ENCODE assay signal across 20 cellular contexts in genomic region chr7:2229467-2229866, GRCh38. TPM values are rescaled to one million over a fixed set of nuclear protein-coding genes. Genes with fewer than 3 reads are reported as not detected.
DNase-seq lines count a peak whose midpoint lies in the region; ATAC-seq and TF ChIP-seq lines count a peak whose summit lies in the region.
"Had no signal": no experiment of that assay in that cellular context is flagged by ENCODE, and none has a peak within 500 bp of the region (broad histone marks: within the 10 kb centered on the region; RNA-seq: fewer than 3 reads in every experiment).

No MANE protein-coding gene starts in this region.

- peaks cover 11% of the 10 kb centered on the region for H3F3A ChIP-seq in SK-N-SH (replicated peaks; ENCODE audit: insufficient read depth)

- H4K20me1 ChIP-seq in SK-N-SH (ENCODE audit: insufficient read depth), result peaks cover 3% of the 10 kb centered on the region; the same call in 1 of the 2 replicates

- H3K4me3 Mint-ChIP-seq in endodermal cell, result no peak overlapping the region
- no peak overlapping the region for H3K4me3 Mint-ChIP-seq in stimulated activated naive B cell treated with anti-CD40 and anti-IgM and Interleukin-4, amounts not matched to agents 10 μg/mL and 1 μg/mL and 100 μg/mL, for 72 hours
- no peak overlapping the region for H3K4me3 Mint-ChIP-seq in activated T-cell treated with anti-CD3 and anti-CD28 coated beads, Interleukin-2, amount 50 U/mL, for 4 hours
- H3K4me3 Mint-ChIP-seq: HFFc6 had no signal

- no peak for ATAC-seq in SK-N-SH treated with all-trans-retinoic acid at 6 μM for 48 hours
- ATAC-seq in stimulated activated naive B cell treated with anti-CD40 and anti-IgM and Interleukin-4, amounts not matched to agents 10 μg/mL and 1 μg/mL and 100 μg/mL, for 72 hours (replicated peaks), result no peak
- no peak for ATAC-seq in activated T-cell treated with anti-CD3 and anti-CD28 coated beads, Interleukin-2, amount 50 U/mL, for 4 hours
- no peak for ATAC-seq in HG02970 (IDR thresholded peaks at IDR 0.05; ENCODE audit: low FRiP score, unreplicated experiment)

- peak overlapping the region; percentile 75 for H3K27ac Mint-ChIP-seq in endodermal cell
- H3K27ac Mint-ChIP-seq in stimulated activated naive B cell treated with anti-CD40 and anti-IgM and Interleukin-4, amounts not matched to agents 10 μg/mL and 1 μg/mL and 100 μg/mL, for 72 hours, result peak overlapping the region; percentile 75
- H3K27ac Mint-ChIP-seq: HFFc6 had no signal

- H3K27me3 Mint-ChIP-seq in endodermal cell (ENCODE audit: insufficient read depth), result no peaks in the 10 kb centered on the region
- no peaks in the 10 kb centered on the region for H3K27me3 Mint-ChIP-seq in stimulated activated naive B cell treated with anti-CD40 and anti-IgM and Interleukin-4, amounts not matched to agents 10 μg/mL and 1 μg/mL and 100 μg/mL, for 72 hours
- H3K27me3 Mint-ChIP-seq in activated T-cell treated with anti-CD3 and anti-CD28 coated beads, Interleukin-2, amount 50 U/mL, for 4 hours (ENCODE audit: low read depth), result no peaks in the 10 kb centered on the region

- no peaks in the 10 kb centered on the region for H3K27me3 ChIP-seq in SK-N-SH (ENCODE audit: insufficient read depth)
- no peaks in the 10 kb centered on the region for H3K27me3 ChIP-seq in HUES48 (ENCODE audit: control insufficient read depth, insufficient read depth, low read length)
- H3K27me3 ChIP-seq in endodermal cell (ENCODE audit: control insufficient read depth, insufficient read depth, low read length, poor library complexity, severe bottlenecking), result no peaks in the 10 kb centered on the region
- H3K27me3 ChIP-seq: MG63 had no signal

- peaks cover 73% of the 10 kb centered on the region for H3K79me2 ChIP-seq in SK-N-SH (ENCODE audit: insufficient read depth)

- H3K9me3 Mint-ChIP-seq in endodermal cell, result no peaks in the 10 kb centered on the region
- H3K9me3 Mint-ChIP-seq in stimulated activated naive B cell treated with anti-CD40 and anti-IgM and Interleukin-4, amounts not matched to agents 10 μg/mL and 1 μg/mL and 100 μg/mL, for 72 hours, result no peaks in the 10 kb centered on the region
- no peaks in the 10 kb centered on the region for H3K9me3 Mint-ChIP-seq in activated T-cell treated with anti-CD3 and anti-CD28 coated beads, Interleukin-2, amount 50 U/mL, for 4 hours
- H3K9me3 Mint-ChIP-seq: HFFc6 had no signal

- POLR2A ChIA-PET in SK-N-SH (lab: Yijun Ruan, JAX), result interaction anchor here (1.2 kb wide), 1 partner anchor 12 kb away, joined by 4 read pairs; no protein-coding TSS in a partner anchor

- H3K9me3 ChIP-seq in SK-N-SH (no peaks in the 10 kb centered on the region), HUES48 (ENCODE audit: control insufficient read depth, insufficient read depth, low read length) (no peaks in the 10 kb centered on the region), endodermal cell (ENCODE audit: control insufficient read depth, low read length) (no peaks in the 10 kb centered on the region)
- H3K9me3 ChIP-seq: MG63 had no signal

- H3K4me3 ChIP-seq in SK-N-SH (ENCODE audit: low read depth in 2 of 2, low read length in 1 of 2), result no peak overlapping the region
- H3K4me3 ChIP-seq in HUES48 (ENCODE audit: low read depth, low read length), result no peak overlapping the region
- H3K4me3 ChIP-seq in endodermal cell (ENCODE audit: low read length), result no peak overlapping the region
- H3K4me3 ChIP-seq: MG63, SK-N-MC had no signal

- H3K4me1 Mint-ChIP-seq in endodermal cell, result peaks cover 9% of the 10 kb centered on the region
- peaks cover 23 to 55% of the 10 kb centered on the region in 2 donors for H3K4me1 Mint-ChIP-seq in stimulated activated naive B cell treated with anti-CD40 and anti-IgM and Interleukin-4, amounts not matched to agents 10 μg/mL and 1 μg/mL and 100 μg/mL, for 72 hours
- H3K4me1 Mint-ChIP-seq in activated T-cell treated with anti-CD3 and anti-CD28 coated beads, Interleukin-2, amount 50 U/mL, for 4 hours (ENCODE audit: low read depth), result peaks cover 23% of the 10 kb centered on the region

- peaks cover 39 to 45% of the 10 kb centered on the region in 2 experiments for H3K36me3 ChIP-seq in SK-N-SH (replicated peaks in 1 of 2; ENCODE audit: control insufficient read depth in 1 of 2, insufficient read depth in 2 of 2, low read length in 1 of 2)
- H3K36me3 ChIP-seq in HUES48 (ENCODE audit: control insufficient read depth, insufficient read depth, low read length), result peaks cover 63% of the 10 kb centered on the region
- peaks cover 63% of the 10 kb centered on the region for H3K36me3 ChIP-seq in endodermal cell (ENCODE audit: control insufficient read depth, insufficient read depth, low read length)

- peak; percentile 67 for DNase-seq in SK-N-SH
- no peak for DNase-seq in endodermal cell
- DNase-seq in stimulated activated naive B cell treated with anti-CD40 and anti-IgM and Interleukin-4, amounts not matched to agents 10 μg/mL and 1 μg/mL and 100 μg/mL, for 72 hours, result no peak
- DNase-seq in activated effector memory CD4-positive, alpha-beta T cell treated with anti-CD3 and anti-CD28 coated beads, Interleukin-2, amount 50 U/mL, for 16 hours, result no peak
- no peak for DNase-seq in activated T-cell treated with anti-CD3 and anti-CD28 coated beads, Interleukin-2, amount 50 U/mL, for 4 hours
- DNase-seq: COR-L47, DMS153, EL, HFFc6, MG63, NCI-H1105, NCI-H187, NCI-H226, NCI-H524 treated with DMSO at 0.1 percent for 48 hours, Right ventricle myocardium superior had no signal

- TF ChIP-seq EP300 in SK-N-SH (IDR thresholded peaks at IDR 0.05; ENCODE audit: borderline replicate concordance in 1 of 2, low read depth in 1 of 2, low read length in 1 of 2), result no peak

- H3K27ac ChIP-seq in SK-N-SH (ENCODE audit: low read depth in 2 of 2, low read length in 1 of 2) (peak overlapping the region in 1 of 2 experiments; percentile 81; a peak in 2 of 4 replicates), HUES48 (ENCODE audit: low read depth, low read length) (no peak overlapping the region), endodermal cell (ENCODE audit: low read depth, low read length) (no peak overlapping the region)
- H3K27ac ChIP-seq: 22Rv1, SK-N-MC had no signal

- peaks cover 52% of the 10 kb centered on the region for H3K36me3 Mint-ChIP-seq in endodermal cell (ENCODE audit: low read depth)
- peaks cover 41 to 50% of the 10 kb centered on the region in 2 donors for H3K36me3 Mint-ChIP-seq in stimulated activated naive B cell treated with anti-CD40 and anti-IgM and Interleukin-4, amounts not matched to agents 10 μg/mL and 1 μg/mL and 100 μg/mL, for 72 hours
- peaks cover 17% of the 10 kb centered on the region for H3K36me3 Mint-ChIP-seq in activated T-cell treated with anti-CD3 and anti-CD28 coated beads, Interleukin-2, amount 50 U/mL, for 4 hours (ENCODE audit: insufficient read depth)

- H3K4me2 ChIP-seq in SK-N-SH, result no peak overlapping the region

- 82% methylated on average over 5 of the region's 7 CpGs for WGBS in SK-N-SH (ENCODE audit: low lambda C conversion rate)
- 94 to 99% methylated on average over 6 to 7 of the region's 7 CpGs for WGBS in endodermal cell (ENCODE audit: insufficient coverage in 1 of 2, insufficient read length in 1 of 2), 2 experiments

- CTCF ChIA-PET in SK-N-SH (lab: Yijun Ruan, JAX), result interaction anchor here (0.6 to 1.0 kb wide), 2 partner anchors 20 to 673 kb away, joined by 3 read pairs; partner anchors contain the start of gene TMEM184A

- H2AFZ ChIP-seq in SK-N-SH (ENCODE audit: low read depth), result no peak overlapping the region

- H3K9me2 ChIP-seq in SK-N-SH, result no peaks in the 10 kb centered on the region

- TF ChIP-seq CTCF in SK-N-SH (IDR thresholded peaks at IDR 0.05) (no peak), endodermal cell (conservative IDR thresholded peaks at IDR 0.05) (no peak)

- no peak overlapping the region for H3K9ac ChIP-seq in SK-N-SH
- 0 out of 2 replicates have a peak overlapping the region, but pooled peaks have one; percentile 14 for H3K9ac ChIP-seq in HUES48 (ENCODE audit: low read depth, low read length)
- no peak overlapping the region for H3K9ac ChIP-seq in endodermal cell (ENCODE audit: extremely low read depth, low read length, poor library complexity, severe bottlenecking)

- TF ChIP-seq RAD21 in SK-N-SH (IDR thresholded peaks at IDR 0.05; ENCODE audit: low read length), result 0 out of 2 replicates have a peak, but pooled peaks have one; percentile 18

- peaks cover 0 to 37% of the 10 kb centered on the region in 2 experiments; a peak in 1 of 4 replicates for H3K4me1 ChIP-seq in SK-N-SH (ENCODE audit: control insufficient read depth in 1 of 2, insufficient read depth in 2 of 2, low read depth in 1 of 2, low read length in 1 of 2)
- peaks cover 9% of the 10 kb centered on the region; the same call in 1 of the 2 replicates for H3K4me1 ChIP-seq in HUES48 (ENCODE audit: control insufficient read depth, insufficient read depth, low read length)
- H3K4me1 ChIP-seq in endodermal cell (ENCODE audit: control insufficient read depth, insufficient read depth, low read length), result no peaks in the 10 kb centered on the region

TF ChIP-seq in SK-N-SH, 30 proteins besides CTCF, POLR2A, EP300 and RAD21 (continues in another document):
- TF ChIP-seq RCOR1 (IDR thresholded peaks at IDR 0.05; ENCODE audit: low read length) (peak; percentile 22; the same call in 1 of the 2 replicates), ELF1 (IDR thresholded peaks at IDR 0.05) (no peak)

TF ChIP-seq in SK-N-SH treated with all-trans-retinoic acid at 6 μM for 48 hours, 23 proteins besides CTCF, POLR2A, EP300 and RAD21 (continues in another document):
- TF ChIP-seq ZNF70 (CRISPR knock-in tag; IDR thresholded peaks at IDR 0.05), result no peak
- no peak for TF ChIP-seq ISL1 (CRISPR knock-in tag; IDR thresholded peaks at IDR 0.05)

RNA-seq across cellular contexts. Expression of gene MAD1L1, which starts 3.3 kb away (rescaled TPM):
- polyA plus RNA-seq in SK-N-SH (2012; rRNA removed), result 28.7 and 46.2 TPM in 2 replicates
- 20.4 and 23.6 TPM in 2 replicates for polyA plus RNA-seq in SK-N-SH (2012; cell fraction: cytosol; rRNA removed)
- 29.9 and 64.7 TPM in 2 replicates for polyA plus RNA-seq in SK-N-SH (2012; cell fraction: nucleus; rRNA removed)
- total RNA-seq in endodermal cell, result 10 to 100 TPM; 59.1 to 61.4 TPM
- polyA plus RNA-seq in endodermal cell (2013, experiment 1 of 2), result 33.1 TPM
- polyA plus RNA-seq in endodermal cell (2013, experiment 2 of 2), result 29.4 TPM
- 10 to 100 TPM; 55.8 to 59.4 (median 57.9) TPM for total RNA-seq in activated T-cell treated with anti-CD3 and anti-CD28 coated beads, Interleukin-2, amount 50 U/mL, for 4 hours

RNA-seq across cellular contexts. Expression of gene MRM2, which starts 12.5 kb away (rescaled TPM):
- polyA plus RNA-seq in SK-N-SH (2012; rRNA removed), result 30.7 and 34.8 TPM in 2 replicates
- 36.0 and 37.6 TPM in 2 replicates for polyA plus RNA-seq in SK-N-SH (2012; cell fraction: cytosol; rRNA removed)
- polyA plus RNA-seq in SK-N-SH (2012; cell fraction: nucleus; rRNA removed), result 13.9 and 18.7 TPM in 2 replicates
- total RNA-seq in endodermal cell, result 10 to 100 TPM; 38.9 TPM
- polyA plus RNA-seq in endodermal cell (2013, experiment 1 of 2), result 33.3 TPM
- polyA plus RNA-seq in endodermal cell (2013, experiment 2 of 2), result 31.5 TPM
- 10 to 100 TPM; 49.9 to 56.5 (median 51.2) TPM for total RNA-seq in activated T-cell treated with anti-CD3 and anti-CD28 coated beads, Interleukin-2, amount 50 U/mL, for 4 hours

RNA-seq across cellular contexts. Expression of gene NUDT1, which starts 12.6 kb away (rescaled TPM):
- polyA plus RNA-seq in SK-N-SH (2012; rRNA removed), result 79.5 and 98.1 TPM in 2 replicates
- 69.1 and 83.0 TPM in 2 replicates for polyA plus RNA-seq in SK-N-SH (2012; cell fraction: cytosol; rRNA removed)
- polyA plus RNA-seq in SK-N-SH (2012; cell fraction: nucleus; rRNA removed), result 53.9 and 64.3 TPM in 2 replicates
- total RNA-seq in endodermal cell, result 10 to 100 TPM; 56.0 to 84.7 TPM
- polyA plus RNA-seq in endodermal cell (2013, experiment 1 of 2), result 64.0 TPM
- 61.0 TPM for polyA plus RNA-seq in endodermal cell (2013, experiment 2 of 2)
- 100 to 1,000 TPM in 1 of 3 donors, 10 to 100 TPM in 2; 83.7 to 105 (median 96.8) TPM for total RNA-seq in activated T-cell treated with anti-CD3 and anti-CD28 coated beads, Interleukin-2, amount 50 U/mL, for 4 hours
